8 cellular contexts compared by ENCODE assay signal in genomic region chr17:47895254-47895855, GRCh38. TPM values are rescaled to one million over a fixed set of nuclear protein-coding genes. Genes with fewer than 3 reads are reported as not detected.
DNase-seq lines count a peak whose midpoint lies in the region; ATAC-seq and TF ChIP-seq lines count a peak whose summit lies in the region.

No MANE protein-coding gene starts in this region.

- peak overlapping the region; percentile 53 for H3K9ac ChIP-seq in trophoblast cell (ENCODE audit: low read length)

- peak overlapping the region; percentile 54 for H3K18ac ChIP-seq in trophoblast cell (ENCODE audit: low read length)

- peak overlapping the region; percentile 13 for H3K4ac ChIP-seq in trophoblast cell (ENCODE audit: low read depth, low read length)

- peak overlapping the region; percentile 12 for H2BK120ac ChIP-seq in trophoblast cell (ENCODE audit: insufficient read depth, low read length, poor library complexity)

- H3K4me1 ChIP-seq in BE2C (no peaks in the 10 kb centered on the region), foreskin keratinocyte (peaks cover 6% of the 10 kb centered on the region), trophoblast cell (ENCODE audit: control insufficient read depth in 1 of 2, insufficient read depth in 2 of 2, low read length in 2 of 2) (peaks cover 0 to 3% of the 10 kb centered on the region in 2 experiments)

- H2BK12ac ChIP-seq in trophoblast cell (ENCODE audit: low read length): no peak overlapping the region

- WGBS in trophoblast cell (ENCODE audit: extremely low coverage, insufficient coverage, insufficient read length): no CpG with 5 or more reads among the region's 26 CpGs

- POLR2A ChIA-PET in activated CD4-positive, alpha-beta memory T cell treated with anti-CD3 and anti-CD28 coated beads for 36 hours (lab: Charles Lee): interaction anchor here (0.8 to 2.0 kb wide), 23 partner anchors 8 to 246 kb away, joined by 3 to 15 read pairs (median 4); partner anchors contain the start of genes CDK5RAP3, KPNB1, LRRC46 and MRPL10

- H3K27me3 Mint-ChIP-seq in activated CD4-positive, alpha-beta memory T cell treated with anti-CD3 and anti-CD28 coated beads for 36 hours: no peaks in the 10 kb centered on the region

- no peak overlapping the region for H3K23ac ChIP-seq in trophoblast cell (ENCODE audit: low read length)

- H3K9me3 Mint-ChIP-seq in activated CD4-positive, alpha-beta memory T cell treated with anti-CD3 and anti-CD28 coated beads for 36 hours: no peaks in the 10 kb centered on the region

- TF ChIP-seq CTCF in BE2C (IDR thresholded peaks at IDR 0.05; ENCODE audit: low read depth, low read length) (no peak), HFF-Myc (IDR thresholded peaks at IDR 0.05; ENCODE audit: low read depth, low read length, missing control alignments) (no peak), foreskin keratinocyte (conservative IDR thresholded peaks at IDR 0.05) (no peak)

- peaks cover 8% of the 10 kb centered on the region for H3K79me2 ChIP-seq in trophoblast cell (ENCODE audit: control insufficient read depth, insufficient read depth, low read length, poor library complexity)

- intact Hi-C loops in activated CD4-positive, alpha-beta memory T cell treated with anti-CD3 and anti-CD28 coated beads for 36 hours (cut with micrococcal nuclease): loop anchor here (1.0 to 5.0 kb wide), 3 partner anchors 46 to 246 kb away; partner anchors contain the start of genes KPNB1, PNPO and SNX11

- peak overlapping the region; percentile 87 for H4K8ac ChIP-seq in trophoblast cell (ENCODE audit: low read depth, low read length)

- H3K4me2 ChIP-seq in trophoblast cell (ENCODE audit: low read length): peak overlapping the region; percentile 74

- peaks cover 8% of the 10 kb centered on the region for H3K36me3 Mint-ChIP-seq in activated CD4-positive, alpha-beta memory T cell treated with anti-CD3 and anti-CD28 coated beads for 36 hours

- H3K4me3 ChIP-seq in BE2C (ENCODE audit: low read depth, low read length) (peak overlapping the region; percentile 95), HFF-Myc (replicated peaks; ENCODE audit: low read depth, low read length) (peak overlapping the region; percentile 88), trophoblast cell (ENCODE audit: low read depth, low read length) (peak overlapping the region; percentile 88)

- no peaks in the 10 kb centered on the region for H3K9me3 ChIP-seq in BE2C
- no peaks in the 10 kb centered on the region for H3K9me3 ChIP-seq in trophoblast cell (ENCODE audit: insufficient read depth, low read depth, low read length)

- H2BK5ac ChIP-seq in trophoblast cell (ENCODE audit: low read depth, low read length, poor library complexity): no peak overlapping the region

- H2AFZ ChIP-seq in trophoblast cell (ENCODE audit: insufficient read depth, low read length, poor library complexity): peak overlapping the region; percentile 1

- DNase-seq in BE2C (no peak), HFF-Myc (ENCODE audit: extremely low read depth, low read depth) (no peak), foreskin keratinocyte (no peak), trophoblast cell (peak; percentile 85 to 86), NCI-H2227 treated with DMSO at 0.1 percent for 48 hours (lab: John Stamatoyannopoulos, UW) (no peak), NCI-H345 treated with DMSO at 0.1 percent for 48 hours (lab: John Stamatoyannopoulos, UW; ENCODE audit: unreplicated experiment) (no peak)
- peak; percentile 52 for DNase-seq in activated CD4-positive, alpha-beta memory T cell treated with anti-CD3 and anti-CD28 coated beads for 36 hours

- peak overlapping the region; percentile 95 for H3K4me3 Mint-ChIP-seq in activated CD4-positive, alpha-beta memory T cell treated with anti-CD3 and anti-CD28 coated beads for 36 hours

- H3K4me1 Mint-ChIP-seq in activated CD4-positive, alpha-beta memory T cell treated with anti-CD3 and anti-CD28 coated beads for 36 hours (ENCODE audit: low read depth): peaks cover 34% of the 10 kb centered on the region

- H3K27me3 ChIP-seq in BE2C (peaks cover 4% of the 10 kb centered on the region; the same call in 1 of the 2 replicates), foreskin keratinocyte (no peaks in the 10 kb centered on the region), trophoblast cell (ENCODE audit: insufficient read depth, low read length) (no peaks in the 10 kb centered on the region)

- peak overlapping the region; percentile 64 for H4K12ac ChIP-seq in trophoblast cell (ENCODE audit: low read depth, low read length)

- H3K27ac ChIP-seq in foreskin keratinocyte: peak overlapping the region; percentile 64
- peak overlapping the region; percentile 38 for H3K27ac ChIP-seq in trophoblast cell (ENCODE audit: low read depth, low read length)

- CTCF ChIA-PET in activated CD4-positive, alpha-beta memory T cell treated with anti-CD3 and anti-CD28 coated beads for 36 hours (lab: Charles Lee): interaction anchor here (0.6 to 15.7 kb wide), 8 partner anchors 52 to 163 kb away, joined by 3 to 672 read pairs (median 5); partner anchors contain the start of genes CDK5RAP3, LRRC46, MRPL10 and SCRN2

- no peak overlapping the region for H2AK5ac ChIP-seq in trophoblast cell (ENCODE audit: low read length)

- ATAC-seq in foreskin keratinocyte (no peak), GM19023 (IDR thresholded peaks at IDR 0.05; ENCODE audit: unreplicated experiment) (no peak)

- peaks cover 10% of the 10 kb centered on the region for H3K79me1 ChIP-seq in trophoblast cell (ENCODE audit: low read length)

- peak overlapping the region; percentile 87 for H3K27ac Mint-ChIP-seq in activated CD4-positive, alpha-beta memory T cell treated with anti-CD3 and anti-CD28 coated beads for 36 hours

- H4K91ac ChIP-seq in trophoblast cell (ENCODE audit: low read depth, low read length): peak overlapping the region; percentile 75

- H3K36me3 ChIP-seq in BE2C (no peaks in the 10 kb centered on the region), trophoblast cell (ENCODE audit: control insufficient read depth in 1 of 2, insufficient read depth in 2 of 2, low read length in 2 of 2) (no peaks in the 10 kb centered on the region)

- H3K14ac ChIP-seq in trophoblast cell (ENCODE audit: low read length): peak overlapping the region; percentile 60

RNA-seq across cellular contexts. Expression of gene SP2, which starts 0.7 kb away (rescaled TPM):
- 39.3 TPM for polyA plus RNA-seq in BE2C (2012; ENCODE audit: insufficient read depth, insufficient read length, low read depth)
- total RNA-seq in activated CD4-positive, alpha-beta memory T cell treated with anti-CD3 and anti-CD28 coated beads for 36 hours: 10 to 100 TPM; 15.1 to 17.2 TPM
- total RNA-seq in foreskin keratinocyte: 4.4 and 4.9 TPM in 2 replicates
- polyA plus RNA-seq in foreskin keratinocyte: 5.7 and 6.3 TPM in 2 replicates
- 30.0 and 30.4 TPM in 2 replicates for polyA plus RNA-seq in trophoblast cell (2013)

RNA-seq across cellular contexts. Expression of gene SP6, which starts 44.4 kb away (rescaled TPM):
- 0.79 TPM for polyA plus RNA-seq in BE2C (2012; ENCODE audit: insufficient read depth, insufficient read length, low read depth)
- under 1 TPM; 0.10 to 0.12 TPM for total RNA-seq in activated CD4-positive, alpha-beta memory T cell treated with anti-CD3 and anti-CD28 coated beads for 36 hours
- total RNA-seq in foreskin keratinocyte: 4.2 and 5.1 TPM in 2 replicates
- 3.3 and 4.6 TPM in 2 replicates for polyA plus RNA-seq in foreskin keratinocyte
- 209 and 234 TPM in 2 replicates for polyA plus RNA-seq in trophoblast cell (2013)

RNA-seq across cellular contexts. Expression of gene PNPO, which starts 46.0 kb away (rescaled TPM):
- 8.7 TPM for polyA plus RNA-seq in BE2C (2012; ENCODE audit: insufficient read depth, insufficient read length, low read depth)
- total RNA-seq in activated CD4-positive, alpha-beta memory T cell treated with anti-CD3 and anti-CD28 coated beads for 36 hours: 10 to 100 TPM; 32.5 to 34.4 TPM
- 40.3 and 43.8 TPM in 2 replicates for total RNA-seq in foreskin keratinocyte
- polyA plus RNA-seq in foreskin keratinocyte: 22.3 and 23.6 TPM in 2 replicates
- 2.3 TPM in 2 replicates for polyA plus RNA-seq in trophoblast cell (2013)

RNA-seq across cellular contexts. Expression of gene SCRN2, which starts 54.3 kb away (rescaled TPM):
- polyA plus RNA-seq in BE2C (2012; ENCODE audit: insufficient read depth, insufficient read length, low read depth): 41.0 TPM
- total RNA-seq in activated CD4-positive, alpha-beta memory T cell treated with anti-CD3 and anti-CD28 coated beads for 36 hours: 10 to 100 TPM; 20.6 to 21.0 TPM
- total RNA-seq in foreskin keratinocyte: 28.1 and 32.4 TPM in 2 replicates
- polyA plus RNA-seq in foreskin keratinocyte: 35.8 and 40.7 TPM in 2 replicates
- 19.9 and 20.8 TPM in 2 replicates for polyA plus RNA-seq in trophoblast cell (2013)

Comparison
In these comparisons a context has a peak if more than half of its experiments do, and no peak if none do; other contexts are left out.
1. DNase-seq: peak in activated CD4-positive, alpha-beta memory T cell treated with anti-CD3 and anti-CD28 coated beads for 36 hours (single experiment) and trophoblast cell (2 of 2); none in BE2C (single experiment), HFF-Myc (single experiment), foreskin keratinocyte (0 of 2), NCI-H2227 treated with DMSO at 0.1 percent for 48 hours (single experiment) and NCI-H345 treated with DMSO at 0.1 percent for 48 hours (single experiment).
2. Peak in every context shown above with its lines, with median percentiles within 50 percentile points of each other: H3K4me3 ChIP-seq.